Comparison of ENCODE assay signal across 7 cellular contexts in genomic region chr12:56188786-56189335, GRCh38. TPM values are rescaled to one million over a fixed set of nuclear protein-coding genes. Genes with fewer than 3 reads are reported as not detected.
DNase-seq lines count a peak whose midpoint lies in the region; ATAC-seq, FAIRE-seq and TF ChIP-seq lines count a peak whose summit lies in the region.

No MANE protein-coding gene starts in this region.

- peak overlapping the region; percentile 84 for H3K27ac Mint-ChIP-seq in activated CD8-positive, alpha-beta T cell treated with anti-CD3 and anti-CD28 coated beads, Interleukin-2, amount 10 ng/mL, durations not matched to agents 7 days and 5 days
- H3K27ac Mint-ChIP-seq in osteocyte (ENCODE audit: unreplicated experiment), result peak overlapping the region; percentile 87

- FAIRE-seq in GM12891 (lab: Jason Lieb, UNC), result no peak

- peaks cover 45% of the 10 kb centered on the region for H3K36me3 Mint-ChIP-seq in activated CD8-positive, alpha-beta T cell treated with anti-CD3 and anti-CD28 coated beads, Interleukin-2, amount 10 ng/mL, durations not matched to agents 7 days and 5 days (ENCODE audit: low read depth)
- peaks cover 23% of the 10 kb centered on the region for H3K36me3 Mint-ChIP-seq in osteocyte (ENCODE audit: unreplicated experiment)

- ATAC-seq in HG03196 (IDR thresholded peaks at IDR 0.05; ENCODE audit: unreplicated experiment) (peak; percentile 4), HG03045 (IDR thresholded peaks at IDR 0.05; ENCODE audit: unreplicated experiment) (no peak), HG02938 (IDR thresholded peaks at IDR 0.05; ENCODE audit: unreplicated experiment) (no peak)
- ATAC-seq in activated CD8-positive, alpha-beta T cell treated with anti-CD3 and anti-CD28 coated beads, Interleukin-2, amount 10 ng/mL, durations not matched to agents 7 days and 5 days, result peak; percentile 5

- POLR2A ChIA-PET in activated CD8-positive, alpha-beta T cell treated with anti-CD3 and anti-CD28 coated beads, Interleukin-2, amount 10 ng/mL, durations not matched to agents 7 days and 5 days (lab: Charles Lee), result interaction anchor here (0.7 to 4.1 kb wide), 21 partner anchors 10 to 239 kb away, joined by 3 to 50 read pairs (median 4); partner anchors contain the start of genes CNPY2, ESYT1, MYL6 and MYL6B

- peaks cover 50% of the 10 kb centered on the region for H3K4me1 Mint-ChIP-seq in activated CD8-positive, alpha-beta T cell treated with anti-CD3 and anti-CD28 coated beads, Interleukin-2, amount 10 ng/mL, durations not matched to agents 7 days and 5 days (ENCODE audit: low read depth)
- peaks cover 36% of the 10 kb centered on the region for H3K4me1 Mint-ChIP-seq in osteocyte (ENCODE audit: unreplicated experiment)

- no peaks in the 10 kb centered on the region for H3K9me3 Mint-ChIP-seq in activated CD8-positive, alpha-beta T cell treated with anti-CD3 and anti-CD28 coated beads, Interleukin-2, amount 10 ng/mL, durations not matched to agents 7 days and 5 days (ENCODE audit: insufficient read depth)
- no peaks in the 10 kb centered on the region for H3K9me3 Mint-ChIP-seq in osteocyte (ENCODE audit: unreplicated experiment)

- DNase-seq in GM12891 (ENCODE audit: insufficient read length, low spot score), result peak; percentile 38
- no peak for DNase-seq in activated CD8-positive, alpha-beta T cell treated with anti-CD3 and anti-CD28 coated beads, Interleukin-2, amount 10 ng/mL, durations not matched to agents 7 days and 5 days
- DNase-seq in glomerular visceral epithelial cell (ENCODE audit: extremely low spot score), result peak; percentile 2
- DNase-seq in osteocyte (ENCODE audit: extremely low spot score, unreplicated experiment), result no peak

- H3K27me3 Mint-ChIP-seq in activated CD8-positive, alpha-beta T cell treated with anti-CD3 and anti-CD28 coated beads, Interleukin-2, amount 10 ng/mL, durations not matched to agents 7 days and 5 days (ENCODE audit: low read depth), result no peaks in the 10 kb centered on the region
- no peaks in the 10 kb centered on the region for H3K27me3 Mint-ChIP-seq in osteocyte (ENCODE audit: unreplicated experiment)

- CTCF ChIA-PET in activated CD8-positive, alpha-beta T cell treated with anti-CD3 and anti-CD28 coated beads, Interleukin-2, amount 10 ng/mL, durations not matched to agents 7 days and 5 days (lab: Charles Lee), result interaction anchor here (0.7 to 6.7 kb wide), 54 partner anchors 7 to 531 kb away, joined by 3 to 148 read pairs (median 5); partner anchors contain the start of genes ANKRD52, CNPY2, COQ10A and ESYT1

- peak overlapping the region; percentile 91 for H3K4me3 Mint-ChIP-seq in activated CD8-positive, alpha-beta T cell treated with anti-CD3 and anti-CD28 coated beads, Interleukin-2, amount 10 ng/mL, durations not matched to agents 7 days and 5 days
- H3K4me3 Mint-ChIP-seq in osteocyte (ENCODE audit: unreplicated experiment), result peak overlapping the region; percentile 81

- no peak for TF ChIP-seq CTCF in osteocyte (IDR thresholded peaks at IDR 0.05)

- no peak for TF ChIP-seq POLR2A in GM12891 (IDR thresholded peaks at IDR 0.05; ENCODE audit: low read depth, low read length)

TF ChIP-seq in GM12891, 5 proteins besides CTCF, POLR2A, EP300 and RAD21:
- TF ChIP-seq POU2F2 (IDR thresholded peaks at IDR 0.05; ENCODE audit: low read depth, low read length) (no peak), SPI1 (IDR thresholded peaks at IDR 0.05; ENCODE audit: low read depth, low read length) (no peak), PAX5 (IDR thresholded peaks at IDR 0.05; ENCODE audit: insufficient read depth, low read length, severe bottlenecking) (no peak), POLR2AphosphoS5 (IDR thresholded peaks at IDR 0.05; ENCODE audit: low read depth, low read length) (no peak), TAF1 (IDR thresholded peaks at IDR 0.05; ENCODE audit: low read depth, low read length) (no peak)
TF ChIP-seq in GM12891: peak in this region for 0.

RNA-seq across cellular contexts. Expression of gene SMARCC2, which starts 0.4 kb away (rescaled TPM):
- polyA plus RNA-seq in GM12891 (2012; ENCODE audit: low read depth, missing spikeins), result 35.4 TPM
- total RNA-seq in activated CD8-positive, alpha-beta T cell treated with anti-CD3 and anti-CD28 coated beads, Interleukin-2, amount 10 ng/mL, durations not matched to agents 7 days and 5 days, result 100 to 1,000 TPM; 144 to 154 TPM
- 122 and 128 TPM in 2 replicates for total RNA-seq in osteocyte

RNA-seq across cellular contexts. Expression of gene MYL6, which starts 30.7 kb away (rescaled TPM):
- polyA plus RNA-seq in GM12891 (2012; ENCODE audit: low read depth, missing spikeins), result 1,391 TPM
- 1,000 to 10,000 TPM; 1,527 to 1,542 TPM for total RNA-seq in activated CD8-positive, alpha-beta T cell treated with anti-CD3 and anti-CD28 coated beads, Interleukin-2, amount 10 ng/mL, durations not matched to agents 7 days and 5 days
- total RNA-seq in osteocyte, result 1,490 and 1,549 TPM in 2 replicates

RNA-seq across cellular contexts. Expression of gene RNF41, which starts 32.9 kb away (rescaled TPM):
- 14.9 TPM for polyA plus RNA-seq in GM12891 (2012; ENCODE audit: low read depth, missing spikeins)
- total RNA-seq in activated CD8-positive, alpha-beta T cell treated with anti-CD3 and anti-CD28 coated beads, Interleukin-2, amount 10 ng/mL, durations not matched to agents 7 days and 5 days, result 10 to 100 TPM; 27.9 to 32.9 TPM
- 71.2 and 77.8 TPM in 2 replicates for total RNA-seq in osteocyte

RNA-seq across cellular contexts. Expression of gene NABP2, which starts 35.3 kb away (rescaled TPM):
- polyA plus RNA-seq in GM12891 (2012; ENCODE audit: low read depth, missing spikeins), result 39.2 TPM
- 10 to 100 TPM; 64.3 to 69.5 TPM for total RNA-seq in activated CD8-positive, alpha-beta T cell treated with anti-CD3 and anti-CD28 coated beads, Interleukin-2, amount 10 ng/mL, durations not matched to agents 7 days and 5 days
- 42.1 and 45.3 TPM in 2 replicates for total RNA-seq in osteocyte

RNA-seq across cellular contexts. Expression of gene MYL6B, which starts 36.5 kb away (rescaled TPM):
- polyA plus RNA-seq in GM12891 (2012; ENCODE audit: low read depth, missing spikeins), result 125 TPM
- total RNA-seq in activated CD8-positive, alpha-beta T cell treated with anti-CD3 and anti-CD28 coated beads, Interleukin-2, amount 10 ng/mL, durations not matched to agents 7 days and 5 days, result 10 to 100 TPM; 60.0 to 60.7 TPM
- 123 and 139 TPM in 2 replicates for total RNA-seq in osteocyte

Comparison
In these comparisons a context has a peak if more than half of its experiments do, and no peak if none do; other contexts are left out.
1. DNase-seq: peak in GM12891 (single experiment) and glomerular visceral epithelial cell (single experiment); none in activated CD8-positive, alpha-beta T cell treated with anti-CD3 and anti-CD28 coated beads, Interleukin-2, amount 10 ng/mL, durations not matched to agents 7 days and 5 days (single experiment) and osteocyte (single experiment).
2. ATAC-seq: peak in HG03196 (single experiment) and activated CD8-positive, alpha-beta T cell treated with anti-CD3 and anti-CD28 coated beads, Interleukin-2, amount 10 ng/mL, durations not matched to agents 7 days and 5 days (single experiment); none in HG03045 (single experiment) and HG02938 (single experiment).